1 cellular context compared by ENCODE assay signal in genomic region chr20:6007529-6008103, GRCh38.
TF ChIP-seq lines count a peak whose summit lies in the region.

No MANE protein-coding gene starts in this region.

TF ChIP-seq in GM23338, 12 proteins besides CTCF, POLR2A, EP300 and RAD21 (continued from another document):
- no peak for TF ChIP-seq ZNF462 (CRISPR knock-in tag; IDR thresholded peaks at IDR 0.05)
- TF ChIP-seq JUNB (IDR thresholded peaks at IDR 0.05; ENCODE audit: unreplicated experiment), result no peak
- no peak for TF ChIP-seq POLR2AphosphoS5 (IDR thresholded peaks at IDR 0.05; ENCODE audit: low read depth)
